18 cellular contexts compared by ENCODE assay signal in genomic region chr20:11260611-11261010, GRCh38.
"Had no signal": no experiment of that assay in that cellular context is flagged by ENCODE, and none has a peak within 500 bp of the region (broad histone marks: within the 10 kb centered on the region; RNA-seq: fewer than 3 reads in every experiment).

No MANE protein-coding gene starts in this region.

- H3K27ac Mint-ChIP-seq: natural killer cell had no signal

- H3K27ac ChIP-seq: gastroesophageal sphincter, hepatocyte, left ventricle myocardium inferior, suprapubic skin had no signal

- H3K4me3 Mint-ChIP-seq: natural killer cell had no signal

- DNase-seq: activated CD4-positive, alpha-beta T cell treated with anti-CD3 and anti-CD28 coated beads, Interleukin-2, amount 50 U/mL, for 1 hour; activated naive CD4-positive, alpha-beta T cell treated with Interleukin-2 at 50 U/mL for 16 hours; activated T-cell treated with anti-CD3 and anti-CD28 coated beads for 4 hours; aorta; central memory CD4-positive, alpha-beta T cell; cortex of kidney; effector CD8-positive, alpha-beta T cell; kidney; left ventricle myocardium inferior; mesendoderm; natural killer cell; nucleus accumbens; right cardiac atrium; stimulated activated naive CD8-positive, alpha-beta T cell treated with anti-CD3 and anti-CD28 coated beads, Interleukin-15, Interleukin-2, amounts not matched to agents 100 U/mL and 50 U/mL, for 24 hours had no signal

- H3K4me3 ChIP-seq: gastroesophageal sphincter, hepatocyte, left ventricle myocardium inferior, suprapubic skin had no signal

- H3K9me3 ChIP-seq: suprapubic skin had no signal

- H3K79me2 ChIP-seq: hepatocyte had no signal

- H2AFZ ChIP-seq: hepatocyte had no signal

- H3K27me3 ChIP-seq: gastroesophageal sphincter, hepatocyte, suprapubic skin had no signal

- H3K36me3 ChIP-seq: gastroesophageal sphincter, left ventricle myocardium inferior, suprapubic skin had no signal

- H3K36me3 Mint-ChIP-seq: natural killer cell had no signal

- H3K27me3 Mint-ChIP-seq: progenitor cell of endocrine pancreas had no signal

- FAIRE-seq: kidney had no signal

- H3K4me1 ChIP-seq: gastroesophageal sphincter, left ventricle myocardium inferior, suprapubic skin had no signal

- H3K4me1 Mint-ChIP-seq: natural killer cell had no signal

- H3K4me2 ChIP-seq: hepatocyte had no signal

- ATAC-seq: gastroesophageal sphincter, natural killer cell, right cardiac atrium had no signal
